1 cellular context compared by ENCODE assay signal in genomic region chr2:111698743-111699554, GRCh38.
TF ChIP-seq lines count a peak whose summit lies in the region.

No MANE protein-coding gene starts in this region.

TF ChIP-seq in HepG2, 621 proteins besides CTCF, POLR2A, EP300 and RAD21 (continued from another document and continues in another):
- TF ChIP-seq, protein P1, sequence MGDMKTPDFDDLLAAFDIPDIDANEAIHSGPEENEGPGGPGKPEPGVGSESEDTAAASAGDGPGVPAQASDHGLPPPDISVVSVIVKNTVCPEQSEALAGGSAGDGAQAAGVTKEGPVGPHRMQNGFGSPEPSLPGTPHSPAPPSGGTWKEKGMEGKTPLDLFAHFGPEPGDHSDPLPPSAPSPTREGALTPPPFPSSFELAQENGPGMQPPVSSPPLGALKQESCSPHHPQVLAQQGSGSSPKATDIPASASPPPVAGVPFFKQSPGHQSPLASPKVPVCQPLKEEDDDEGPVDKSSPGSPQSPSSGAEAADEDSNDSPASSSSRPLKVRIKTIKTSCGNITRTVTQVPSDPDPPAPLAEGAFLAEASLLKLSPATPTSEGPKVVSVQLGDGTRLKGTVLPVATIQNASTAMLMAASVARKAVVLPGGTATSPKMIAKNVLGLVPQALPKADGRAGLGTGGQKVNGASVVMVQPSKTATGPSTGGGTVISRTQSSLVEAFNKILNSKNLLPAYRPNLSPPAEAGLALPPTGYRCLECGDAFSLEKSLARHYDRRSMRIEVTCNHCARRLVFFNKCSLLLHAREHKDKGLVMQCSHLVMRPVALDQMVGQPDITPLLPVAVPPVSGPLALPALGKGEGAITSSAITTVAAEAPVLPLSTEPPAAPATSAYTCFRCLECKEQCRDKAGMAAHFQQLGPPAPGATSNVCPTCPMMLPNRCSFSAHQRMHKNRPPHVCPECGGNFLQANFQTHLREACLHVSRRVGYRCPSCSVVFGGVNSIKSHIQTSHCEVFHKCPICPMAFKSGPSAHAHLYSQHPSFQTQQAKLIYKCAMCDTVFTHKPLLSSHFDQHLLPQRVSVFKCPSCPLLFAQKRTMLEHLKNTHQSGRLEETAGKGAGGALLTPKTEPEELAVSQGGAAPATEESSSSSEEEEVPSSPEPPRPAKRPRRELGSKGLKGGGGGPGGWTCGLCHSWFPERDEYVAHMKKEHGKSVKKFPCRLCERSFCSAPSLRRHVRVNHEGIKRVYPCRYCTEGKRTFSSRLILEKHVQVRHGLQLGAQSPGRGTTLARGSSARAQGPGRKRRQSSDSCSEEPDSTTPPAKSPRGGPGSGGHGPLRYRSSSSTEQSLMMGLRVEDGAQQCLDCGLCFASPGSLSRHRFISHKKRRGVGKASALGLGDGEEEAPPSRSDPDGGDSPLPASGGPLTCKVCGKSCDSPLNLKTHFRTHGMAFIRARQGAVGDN (CRISPR knock-in tag; IDR thresholded peaks at IDR 0.05) = peak; percentile 69
- TF ChIP-seq TRAFD1 (CRISPR knock-in tag; IDR thresholded peaks at IDR 0.05; ENCODE audit: borderline replicate concordance) (no peak), WIZ (CRISPR knock-in tag; IDR thresholded peaks at IDR 0.05) (0 out of 2 replicates have a peak, but pooled peaks have one; percentile 69), NFE2L2 (IDR thresholded peaks at IDR 0.05; ENCODE audit: low read length) (peak; percentile 96), SP5 (CRISPR knock-in tag; IDR thresholded peaks at IDR 0.05; ENCODE audit: borderline replicate concordance, low read depth) (peak; percentile 51; the same call in 1 of the 2 replicates), ZBTB33 (CRISPR knock-in tag; IDR thresholded peaks at IDR 0.05) (peak; percentile 37; the same call in 1 of the 2 replicates), ARID2 (CRISPR knock-in tag; IDR thresholded peaks at IDR 0.05; ENCODE audit: borderline replicate concordance) (peak; percentile 83), ZBTB42 (CRISPR knock-in tag; IDR thresholded peaks at IDR 0.05) (no peak), KAT8 (CRISPR knock-in tag; IDR thresholded peaks at IDR 0.05) (peak; percentile 86), TFE3 (CRISPR knock-in tag; IDR thresholded peaks at IDR 0.05) (peak; percentile 33; the same call in 1 of the 2 replicates), ZNF343 (CRISPR knock-in tag; IDR thresholded peaks at IDR 0.05) (no peak), SIX1 (CRISPR knock-in tag; IDR thresholded peaks at IDR 0.05; ENCODE audit: borderline replicate concordance) (0 out of 2 replicates have a peak, but pooled peaks have one; percentile 19), PHB2 (IDR thresholded peaks at IDR 0.05; ENCODE audit: partially characterized antibody) (no peak), SAP130 (CRISPR knock-in tag; IDR thresholded peaks at IDR 0.05; ENCODE audit: low read depth) (peak; percentile 96), MBD4 (IDR thresholded peaks at IDR 0.05; ENCODE audit: borderline replicate concordance, low read length) (no peak), PCBP1 (IDR thresholded peaks at IDR 0.05; ENCODE audit: borderline replicate concordance, low read depth, low read length) (no peak), NR2F2 (IDR thresholded peaks at IDR 0.05; ENCODE audit: borderline replicate concordance, low read depth) (peak; percentile 60; the same call in 1 of the 2 replicates), GABPB1 (CRISPR knock-in tag; IDR thresholded peaks at IDR 0.05) (peak; percentile 77), ZNF354B (CRISPR knock-in tag; IDR thresholded peaks at IDR 0.05) (0 out of 2 replicates have a peak, but pooled peaks have one; percentile 15), ZMAT3 (CRISPR knock-in tag; conservative IDR thresholded peaks at IDR 0.05) (0 out of 2 replicates have a peak, but pooled peaks have one; percentile 28), RCOR2 (CRISPR knock-in tag; IDR thresholded peaks at IDR 0.05) (peak; percentile 48; the same call in 1 of the 2 replicates), ZNF33B (CRISPR knock-in tag; IDR thresholded peaks at IDR 0.05) (0 out of 2 replicates have a peak, but pooled peaks have one; percentile 19), SOX13 (IDR thresholded peaks at IDR 0.05) (no peak), SOX13 (CRISPR knock-in tag; conservative IDR thresholded peaks at IDR 0.05 in 1 of 2, IDR thresholded peaks at IDR 0.05 in 1 of 2) (peak in 1 of 2 experiments; percentile 27; a peak in 1 of 4 replicates), TBX3 (IDR thresholded peaks at IDR 0.05; ENCODE audit: borderline replicate concordance) (no peak), RBM39 (IDR thresholded peaks at IDR 0.05; ENCODE audit: low read depth, low read length, poor library complexity, severe bottlenecking) (no peak), ARNT2 (CRISPR knock-in tag; IDR thresholded peaks at IDR 0.05; ENCODE audit: low read depth) (peak; percentile 33; the same call in 1 of the 2 replicates), RARG (CRISPR knock-in tag; IDR thresholded peaks at IDR 0.05; ENCODE audit: low read depth) (no peak), FOXA3 (CRISPR knock-in tag; IDR thresholded peaks at IDR 0.05) (peak; percentile 38; the same call in 1 of the 2 replicates), DNMT1 (CRISPR knock-in tag; IDR thresholded peaks at IDR 0.05) (no peak), MED13 (CRISPR knock-in tag; IDR thresholded peaks at IDR 0.05) (no peak), CBX1 (IDR thresholded peaks at IDR 0.05; ENCODE audit: low read depth) (peak; percentile 85), DMAP1 (CRISPR knock-in tag; IDR thresholded peaks at IDR 0.05) (peak; percentile 92), ZNF10 (CRISPR knock-in tag; IDR thresholded peaks at IDR 0.05; ENCODE audit: borderline replicate concordance, low read depth) (no peak), KDM5B (CRISPR knock-in tag; IDR thresholded peaks at IDR 0.05; ENCODE audit: borderline replicate concordance) (no peak), ZNF160 (CRISPR knock-in tag; IDR thresholded peaks at IDR 0.05) (no peak), ZBTB14 (CRISPR knock-in tag; IDR thresholded peaks at IDR 0.05) (no peak), STAG1 (CRISPR knock-in tag; IDR thresholded peaks at IDR 0.05) (peak; percentile 96), KLF13 (CRISPR knock-in tag; IDR thresholded peaks at IDR 0.05) (no peak), ZFAT (CRISPR knock-in tag; conservative IDR thresholded peaks at IDR 0.05) (no peak), CAMTA2 (CRISPR knock-in tag; IDR thresholded peaks at IDR 0.05; ENCODE audit: borderline replicate concordance) (no peak), IKZF5 (CRISPR knock-in tag; IDR thresholded peaks at IDR 0.05) (peak; percentile 77), ZNF441 (CRISPR knock-in tag; IDR thresholded peaks at IDR 0.05; ENCODE audit: borderline replicate concordance) (peak; percentile 48; the same call in 1 of the 2 replicates)
- TF ChIP-seq, protein P2, sequence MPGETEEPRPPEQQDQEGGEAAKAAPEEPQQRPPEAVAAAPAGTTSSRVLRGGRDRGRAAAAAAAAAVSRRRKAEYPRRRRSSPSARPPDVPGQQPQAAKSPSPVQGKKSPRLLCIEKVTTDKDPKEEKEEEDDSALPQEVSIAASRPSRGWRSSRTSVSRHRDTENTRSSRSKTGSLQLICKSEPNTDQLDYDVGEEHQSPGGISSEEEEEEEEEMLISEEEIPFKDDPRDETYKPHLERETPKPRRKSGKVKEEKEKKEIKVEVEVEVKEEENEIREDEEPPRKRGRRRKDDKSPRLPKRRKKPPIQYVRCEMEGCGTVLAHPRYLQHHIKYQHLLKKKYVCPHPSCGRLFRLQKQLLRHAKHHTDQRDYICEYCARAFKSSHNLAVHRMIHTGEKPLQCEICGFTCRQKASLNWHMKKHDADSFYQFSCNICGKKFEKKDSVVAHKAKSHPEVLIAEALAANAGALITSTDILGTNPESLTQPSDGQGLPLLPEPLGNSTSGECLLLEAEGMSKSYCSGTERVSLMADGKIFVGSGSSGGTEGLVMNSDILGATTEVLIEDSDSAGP (CRISPR knock-in tag; IDR thresholded peaks at IDR 0.05; ENCODE audit: borderline replicate concordance) = peak; percentile 49; the same call in 1 of the 2 replicates
- TF ChIP-seq, protein P3, sequence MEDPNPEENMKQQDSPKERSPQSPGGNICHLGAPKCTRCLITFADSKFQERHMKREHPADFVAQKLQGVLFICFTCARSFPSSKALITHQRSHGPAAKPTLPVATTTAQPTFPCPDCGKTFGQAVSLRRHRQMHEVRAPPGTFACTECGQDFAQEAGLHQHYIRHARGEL (CRISPR knock-in tag; IDR thresholded peaks at IDR 0.05) = no peak
- TF ChIP-seq, protein P4, sequence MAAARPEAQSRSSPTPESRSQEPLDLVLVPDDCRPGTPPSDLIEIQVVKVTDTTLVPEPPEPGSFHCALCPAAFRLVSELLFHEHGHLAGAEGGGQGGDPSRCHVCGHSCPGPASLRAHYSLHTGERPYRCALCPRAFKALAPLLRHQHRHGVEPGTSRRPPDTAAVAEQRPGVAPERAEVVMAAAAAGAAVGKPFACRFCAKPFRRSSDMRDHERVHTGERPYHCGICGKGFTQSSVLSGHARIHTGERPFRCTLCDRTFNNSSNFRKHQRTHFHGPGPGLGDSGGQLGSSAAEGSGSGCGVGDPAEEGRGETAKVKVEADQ (CRISPR knock-in tag; IDR thresholded peaks at IDR 0.05; ENCODE audit: borderline replicate concordance) = no peak
- TF ChIP-seq, protein P5, sequence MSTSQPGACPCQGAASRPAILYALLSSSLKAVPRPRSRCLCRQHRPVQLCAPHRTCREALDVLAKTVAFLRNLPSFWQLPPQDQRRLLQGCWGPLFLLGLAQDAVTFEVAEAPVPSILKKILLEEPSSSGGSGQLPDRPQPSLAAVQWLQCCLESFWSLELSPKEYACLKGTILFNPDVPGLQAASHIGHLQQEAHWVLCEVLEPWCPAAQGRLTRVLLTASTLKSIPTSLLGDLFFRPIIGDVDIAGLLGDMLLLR (CRISPR knock-in tag; IDR thresholded peaks at IDR 0.05) = 0 out of 2 replicates have a peak, but pooled peaks have one; percentile 39
- TF ChIP-seq, protein P6, sequence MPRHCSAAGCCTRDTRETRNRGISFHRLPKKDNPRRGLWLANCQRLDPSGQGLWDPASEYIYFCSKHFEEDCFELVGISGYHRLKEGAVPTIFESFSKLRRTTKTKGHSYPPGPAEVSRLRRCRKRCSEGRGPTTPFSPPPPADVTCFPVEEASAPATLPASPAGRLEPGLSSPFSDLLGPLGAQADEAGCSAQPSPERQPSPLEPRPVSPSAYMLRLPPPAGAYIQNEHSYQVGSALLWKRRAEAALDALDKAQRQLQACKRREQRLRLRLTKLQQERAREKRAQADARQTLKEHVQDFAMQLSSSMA (CRISPR knock-in tag; IDR thresholded peaks at IDR 0.05) = 0 out of 2 replicates have a peak, but pooled peaks have one; percentile 40
